Comparison of ENCODE assay signal across 8 cellular contexts in genomic region chr12:123126294-123127144, GRCh38. TPM values are rescaled to one million over a fixed set of nuclear protein-coding genes. Genes with fewer than 3 reads are reported as not detected.
DNase-seq lines count a peak whose midpoint lies in the region; ATAC-seq lines count a peak whose summit lies in the region.

No MANE protein-coding gene starts in this region.

- peak; percentile 82 to 98 for ATAC-seq in left cardiac atrium
- no peak for ATAC-seq in stimulated activated naive B cell treated with anti-CD40 and anti-IgM and Interleukin-4, amounts not matched to agents 10 μg/mL and 1 μg/mL and 100 μg/mL, for 72 hours (replicated peaks)
- ATAC-seq in GM18517 (IDR thresholded peaks at IDR 0.05; ENCODE audit: unreplicated experiment): no peak
- ATAC-seq in HG03135 (IDR thresholded peaks at IDR 0.05; ENCODE audit: unreplicated experiment): no peak

- peak; percentile 100 for DNase-seq in HCEC 1CT
- DNase-seq in UCSD-AML1 (lab: John Stamatoyannopoulos, UW; ENCODE audit: unreplicated experiment): peak; percentile 60
- peak; percentile 71 for DNase-seq in left cardiac atrium
- DNase-seq in stimulated activated naive B cell treated with anti-CD40 and anti-IgM and Interleukin-4, amounts not matched to agents 10 μg/mL and 1 μg/mL and 100 μg/mL, for 72 hours: no peak
- no peak for DNase-seq in NCI-H1694 treated with DMSO at 0.1 percent for 48 hours (lab: John Stamatoyannopoulos, UW)
- DNase-seq in activated T-cell treated with anti-CD3 and anti-CD28 coated beads, Interleukin-2, amount 50 U/mL, for 1 hour: no peak

- intact Hi-C loops in left cardiac atrium (cut with DNase I): no loop called here

- peak overlapping the region; percentile 76 for H3K27ac Mint-ChIP-seq in stimulated activated naive B cell treated with anti-CD40 and anti-IgM and Interleukin-4, amounts not matched to agents 10 μg/mL and 1 μg/mL and 100 μg/mL, for 72 hours

- no peaks in the 10 kb centered on the region for H3K36me3 Mint-ChIP-seq in stimulated activated naive B cell treated with anti-CD40 and anti-IgM and Interleukin-4, amounts not matched to agents 10 μg/mL and 1 μg/mL and 100 μg/mL, for 72 hours

- no peaks in the 10 kb centered on the region for H3K27me3 Mint-ChIP-seq in stimulated activated naive B cell treated with anti-CD40 and anti-IgM and Interleukin-4, amounts not matched to agents 10 μg/mL and 1 μg/mL and 100 μg/mL, for 72 hours

- peak overlapping the region; percentile 16 to 44 for H3K4me3 Mint-ChIP-seq in stimulated activated naive B cell treated with anti-CD40 and anti-IgM and Interleukin-4, amounts not matched to agents 10 μg/mL and 1 μg/mL and 100 μg/mL, for 72 hours

- H3K9me3 Mint-ChIP-seq in stimulated activated naive B cell treated with anti-CD40 and anti-IgM and Interleukin-4, amounts not matched to agents 10 μg/mL and 1 μg/mL and 100 μg/mL, for 72 hours: no peaks in the 10 kb centered on the region

- H3K4me1 Mint-ChIP-seq in stimulated activated naive B cell treated with anti-CD40 and anti-IgM and Interleukin-4, amounts not matched to agents 10 μg/mL and 1 μg/mL and 100 μg/mL, for 72 hours: peaks cover 28 to 60% of the 10 kb centered on the region in 2 donors

RNA-seq across cellular contexts. Expression of gene PITPNM2, which starts 24.4 kb away (rescaled TPM):
- 10 to 100 TPM; 13.1 to 22.2 TPM for total RNA-seq in left cardiac atrium

Comparison
In these comparisons a context has a peak if more than half of its experiments do, and no peak if none do; other contexts are left out.
1. DNase-seq: peak in HCEC 1CT (single experiment), UCSD-AML1 (single experiment) and left cardiac atrium (single experiment); none in stimulated activated naive B cell treated with anti-CD40 and anti-IgM and Interleukin-4, amounts not matched to agents 10 μg/mL and 1 μg/mL and 100 μg/mL, for 72 hours (single experiment), NCI-H1694 treated with DMSO at 0.1 percent for 48 hours (single experiment) and activated T-cell treated with anti-CD3 and anti-CD28 coated beads, Interleukin-2, amount 50 U/mL, for 1 hour (single experiment).
2. ATAC-seq: peak in left cardiac atrium (2 of 2); none in stimulated activated naive B cell treated with anti-CD40 and anti-IgM and Interleukin-4, amounts not matched to agents 10 μg/mL and 1 μg/mL and 100 μg/mL, for 72 hours (0 of 2), GM18517 (single experiment) and HG03135 (single experiment).